8 cellular contexts compared by ENCODE assay signal in the genomic region with DNA sequence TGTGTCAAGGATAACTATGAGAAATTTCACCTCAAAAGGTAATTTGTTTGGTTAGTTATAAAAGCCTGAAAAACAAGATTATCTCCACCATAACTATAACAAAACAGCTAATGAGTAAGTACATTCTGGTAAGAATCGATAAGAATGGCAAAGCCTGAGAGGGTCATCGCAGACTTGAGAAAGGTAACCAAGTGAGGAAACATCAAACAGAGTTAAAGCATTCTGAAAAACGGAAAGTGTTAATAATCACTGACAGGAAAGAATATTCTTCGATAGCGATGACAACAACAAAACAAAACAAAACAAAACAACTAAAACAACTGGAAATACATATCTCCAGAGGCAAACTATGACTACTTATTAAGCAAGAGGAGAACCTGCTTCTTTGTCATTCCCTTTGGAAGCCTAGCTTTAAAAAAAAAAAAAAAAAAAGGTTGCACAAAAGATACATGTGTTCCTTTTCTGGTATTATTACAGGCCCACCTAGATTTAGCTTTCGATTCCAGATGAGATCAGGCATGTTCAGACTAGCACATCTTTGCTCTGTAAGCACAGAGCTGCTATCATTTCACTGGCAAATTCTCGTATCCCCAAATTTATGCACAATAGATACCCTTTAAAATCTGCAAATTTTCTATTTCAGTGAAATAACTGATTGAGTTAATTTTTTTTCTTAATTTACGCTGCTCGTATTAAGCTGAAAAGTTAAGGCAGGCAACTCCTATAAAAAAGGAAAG.
DNase-seq lines count a peak whose midpoint lies in the region; ATAC-seq and TF ChIP-seq lines count a peak whose summit lies in the region.

No MANE protein-coding gene starts in this region.

- TF ChIP-seq CTCF in OCI-LY3 (IDR thresholded peaks at IDR 0.05; ENCODE audit: low read depth, low read length) (no peak), neural cell (IDR thresholded peaks at IDR 0.05; ENCODE audit: poor library complexity, severe bottlenecking) (no peak)

- no peaks in the 10 kb centered on the region for H3K36me3 Mint-ChIP-seq in activated naive CD4-positive, alpha-beta T cell treated with anti-CD3 and anti-CD28 coated beads, Interleukin-2, amount 50 U/mL, for 72 hours

- no peak overlapping the region for H3K9ac ChIP-seq in OCI-LY3 (ENCODE audit: low read length)
- H3K9ac ChIP-seq in neural cell (ENCODE audit: low read length): no peak overlapping the region

- peaks cover 28% of the 10 kb centered on the region for H3K4me1 ChIP-seq in OCI-LY3 (ENCODE audit: low read length)

- H3K27ac Mint-ChIP-seq in activated naive CD4-positive, alpha-beta T cell treated with anti-CD3 and anti-CD28 coated beads, Interleukin-2, amount 50 U/mL, for 72 hours: no peak overlapping the region

- no peaks in the 10 kb centered on the region for H3K9me2 ChIP-seq in neural cell (ENCODE audit: insufficient read depth, low read length)

- no peak for DNase-seq in sciatic nerve (ENCODE audit: low spot score)
- DNase-seq in iPS-NIHi11 (ENCODE audit: low spot score): no peak
- no peak for DNase-seq in COLO829 (ENCODE audit: low spot score)
- no peak for DNase-seq in activated naive CD4-positive, alpha-beta T cell treated with anti-CD3 and anti-CD28 coated beads, Interleukin-2, amount 50 U/mL, for 72 hours (ENCODE audit: low spot score in 2 of 2)

- no peak overlapping the region for H2AFZ ChIP-seq in OCI-LY3 (ENCODE audit: low read depth, low read length)
- H2AFZ ChIP-seq in neural cell (ENCODE audit: low read depth, low read length): no peak overlapping the region

- intact Hi-C loops in sciatic nerve (cut with DNase I): no loop called here

- H4K20me1 ChIP-seq in OCI-LY3 (ENCODE audit: insufficient read depth, low read length) (no peaks in the 10 kb centered on the region), neural cell (ENCODE audit: insufficient read depth) (no peaks in the 10 kb centered on the region)

- H3K9me3 Mint-ChIP-seq in activated naive CD4-positive, alpha-beta T cell treated with anti-CD3 and anti-CD28 coated beads, Interleukin-2, amount 50 U/mL, for 72 hours: no peaks in the 10 kb centered on the region

- H3K36me3 ChIP-seq in OCI-LY3 (replicated peaks; ENCODE audit: low read depth, low read length) (no peaks in the 10 kb centered on the region), neural cell (ENCODE audit: insufficient read depth, low read length) (no peaks in the 10 kb centered on the region)

- H3K27ac ChIP-seq in OCI-LY3 (ENCODE audit: low read length) (no peak overlapping the region), neural cell (ENCODE audit: low read length) (no peak overlapping the region)

- peak; percentile 25 for ATAC-seq in GM18520 (IDR thresholded peaks at IDR 0.05; ENCODE audit: unreplicated experiment)
- peak; percentile 51 for ATAC-seq in HG02870 (IDR thresholded peaks at IDR 0.05; ENCODE audit: unreplicated experiment)
- no peak for ATAC-seq in sciatic nerve
- ATAC-seq in activated naive CD4-positive, alpha-beta T cell treated with anti-CD3 and anti-CD28 coated beads, Interleukin-2, amount 50 U/mL, for 72 hours: no peak

- peak overlapping the region; percentile 5; the same call in 1 of the 2 replicates for H3K4me3 ChIP-seq in OCI-LY3 (ENCODE audit: low read length)
- peak overlapping the region; percentile 75 for H3K4me3 ChIP-seq in neural cell (ENCODE audit: low read length)

- no peaks in the 10 kb centered on the region for H3K79me2 ChIP-seq in OCI-LY3 (ENCODE audit: low read length)
- peaks cover 96% of the 10 kb centered on the region for H3K79me2 ChIP-seq in neural cell (replicated peaks; ENCODE audit: insufficient read depth, low read length)

- TF ChIP-seq EP300 in neural cell (conservative IDR thresholded peaks at IDR 0.05; ENCODE audit: poor library complexity, severe bottlenecking): no peak

- H3K4me2 ChIP-seq in OCI-LY3 (ENCODE audit: low read length): peak overlapping the region; percentile 23; the same call in 1 of the 2 replicates
- peak overlapping the region; percentile 13 for H3K4me2 ChIP-seq in neural cell (ENCODE audit: low read length)

- H3F3A ChIP-seq in neural cell (ENCODE audit: insufficient read depth, low read length, poor library complexity, severe bottlenecking): no peaks in the 10 kb centered on the region

- H3K27me3 ChIP-seq in OCI-LY3 (ENCODE audit: low read depth, low read length) (peaks cover 69% of the 10 kb centered on the region), neural cell (ENCODE audit: insufficient read depth, low read depth, low read length) (no peaks in the 10 kb centered on the region)

- no peaks in the 10 kb centered on the region for H3K9me3 ChIP-seq in OCI-LY3 (ENCODE audit: insufficient read depth, low read length)
- H3K9me3 ChIP-seq in neural cell (ENCODE audit: low read length): no peaks in the 10 kb centered on the region

- TF ChIP-seq RAD21 in neural cell (conservative IDR thresholded peaks at IDR 0.05): no peak

TF ChIP-seq in neural cell, 6 proteins besides CTCF, POLR2A, EP300 and RAD21:
- TF ChIP-seq TAF1 (IDR thresholded peaks at IDR 0.05; ENCODE audit: low read depth): no peak
- no peak for TF ChIP-seq POLR2AphosphoS5 (IDR thresholded peaks at IDR 0.05)
- no peak for TF ChIP-seq MXI1 (conservative IDR thresholded peaks at IDR 0.05; ENCODE audit: poor library complexity, severe bottlenecking)
- TF ChIP-seq, protein P1, sequence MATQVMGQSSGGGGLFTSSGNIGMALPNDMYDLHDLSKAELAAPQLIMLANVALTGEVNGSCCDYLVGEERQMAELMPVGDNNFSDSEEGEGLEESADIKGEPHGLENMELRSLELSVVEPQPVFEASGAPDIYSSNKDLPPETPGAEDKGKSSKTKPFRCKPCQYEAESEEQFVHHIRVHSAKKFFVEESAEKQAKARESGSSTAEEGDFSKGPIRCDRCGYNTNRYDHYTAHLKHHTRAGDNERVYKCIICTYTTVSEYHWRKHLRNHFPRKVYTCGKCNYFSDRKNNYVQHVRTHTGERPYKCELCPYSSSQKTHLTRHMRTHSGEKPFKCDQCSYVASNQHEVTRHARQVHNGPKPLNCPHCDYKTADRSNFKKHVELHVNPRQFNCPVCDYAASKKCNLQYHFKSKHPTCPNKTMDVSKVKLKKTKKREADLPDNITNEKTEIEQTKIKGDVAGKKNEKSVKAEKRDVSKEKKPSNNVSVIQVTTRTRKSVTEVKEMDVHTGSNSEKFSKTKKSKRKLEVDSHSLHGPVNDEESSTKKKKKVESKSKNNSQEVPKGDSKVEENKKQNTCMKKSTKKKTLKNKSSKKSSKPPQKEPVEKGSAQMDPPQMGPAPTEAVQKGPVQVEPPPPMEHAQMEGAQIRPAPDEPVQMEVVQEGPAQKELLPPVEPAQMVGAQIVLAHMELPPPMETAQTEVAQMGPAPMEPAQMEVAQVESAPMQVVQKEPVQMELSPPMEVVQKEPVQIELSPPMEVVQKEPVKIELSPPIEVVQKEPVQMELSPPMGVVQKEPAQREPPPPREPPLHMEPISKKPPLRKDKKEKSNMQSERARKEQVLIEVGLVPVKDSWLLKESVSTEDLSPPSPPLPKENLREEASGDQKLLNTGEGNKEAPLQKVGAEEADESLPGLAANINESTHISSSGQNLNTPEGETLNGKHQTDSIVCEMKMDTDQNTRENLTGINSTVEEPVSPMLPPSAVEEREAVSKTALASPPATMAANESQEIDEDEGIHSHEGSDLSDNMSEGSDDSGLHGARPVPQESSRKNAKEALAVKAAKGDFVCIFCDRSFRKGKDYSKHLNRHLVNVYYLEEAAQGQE (IDR thresholded peaks at IDR 0.05; ENCODE audit: borderline replicate concordance): no peak
- no peak for TF ChIP-seq SMC3 (conservative IDR thresholded peaks at IDR 0.05; ENCODE audit: poor library complexity)
- TF ChIP-seq EZH2 (IDR thresholded peaks at IDR 0.05; ENCODE audit: borderline replicate concordance, insufficient read depth, low read length, poor library complexity, severe bottlenecking): no peak

Comparison
In these comparisons a context has a peak if more than half of its experiments do, and no peak if none do; other contexts are left out.
1. ATAC-seq: peak in GM18520 (single experiment) and HG02870 (single experiment); none in sciatic nerve (single experiment) and activated naive CD4-positive, alpha-beta T cell treated with anti-CD3 and anti-CD28 coated beads, Interleukin-2, amount 50 U/mL, for 72 hours (0 of 2).